Comparison of ENCODE assay signal across 8 cellular contexts in the genomic region with DNA sequence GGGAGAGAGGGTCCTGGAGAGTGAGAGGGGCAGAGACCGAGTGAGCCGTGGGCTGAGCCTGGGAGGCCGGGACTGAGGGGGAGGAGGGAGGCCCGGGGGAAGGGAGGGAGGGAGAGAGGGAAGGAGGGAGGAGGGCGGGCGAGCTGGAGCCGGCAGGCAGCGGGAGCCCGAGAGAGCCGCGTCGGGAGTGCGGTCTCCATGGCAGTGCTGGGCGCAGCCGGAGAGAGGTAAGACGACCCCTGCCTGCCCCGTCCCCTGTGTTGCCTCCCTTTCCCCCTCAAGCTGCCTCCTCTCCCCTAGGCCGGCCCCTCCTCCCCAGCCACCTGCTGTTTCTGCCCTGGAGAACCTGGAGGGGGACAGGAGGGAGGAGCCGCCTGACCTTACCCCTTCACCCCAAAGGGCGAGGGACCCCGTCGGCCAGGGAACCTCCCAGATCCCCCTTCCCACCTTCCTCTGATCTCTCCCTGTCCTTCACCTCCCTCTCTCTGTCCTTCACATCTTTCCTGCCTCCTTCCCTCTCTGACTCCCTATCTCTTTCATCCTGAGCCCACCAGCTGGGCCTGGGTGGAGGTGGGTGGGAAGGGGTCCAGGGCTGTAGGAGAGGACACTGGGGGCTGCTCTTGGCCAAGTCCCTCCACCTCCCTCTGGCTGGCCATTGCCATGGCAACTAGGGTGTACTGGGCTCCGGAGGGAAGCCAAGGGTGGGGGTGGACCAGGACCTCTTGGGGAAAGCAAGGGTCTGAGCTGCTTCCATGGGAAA. TPM values are rescaled to one million over a fixed set of nuclear protein-coding genes. Genes with fewer than 3 reads are reported as not detected.
DNase-seq lines count a peak whose midpoint lies in the region; ATAC-seq and TF ChIP-seq lines count a peak whose summit lies in the region.

A gene with protein sequence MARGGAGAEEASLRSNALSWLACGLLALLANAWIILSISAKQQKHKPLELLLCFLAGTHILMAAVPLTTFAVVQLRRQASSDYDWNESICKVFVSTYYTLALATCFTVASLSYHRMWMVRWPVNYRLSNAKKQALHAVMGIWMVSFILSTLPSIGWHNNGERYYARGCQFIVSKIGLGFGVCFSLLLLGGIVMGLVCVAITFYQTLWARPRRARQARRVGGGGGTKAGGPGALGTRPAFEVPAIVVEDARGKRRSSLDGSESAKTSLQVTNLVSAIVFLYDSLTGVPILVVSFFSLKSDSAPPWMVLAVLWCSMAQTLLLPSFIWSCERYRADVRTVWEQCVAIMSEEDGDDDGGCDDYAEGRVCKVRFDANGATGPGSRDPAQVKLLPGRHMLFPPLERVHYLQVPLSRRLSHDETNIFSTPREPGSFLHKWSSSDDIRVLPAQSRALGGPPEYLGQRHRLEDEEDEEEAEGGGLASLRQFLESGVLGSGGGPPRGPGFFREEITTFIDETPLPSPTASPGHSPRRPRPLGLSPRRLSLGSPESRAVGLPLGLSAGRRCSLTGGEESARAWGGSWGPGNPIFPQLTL (plus strand): TSS at position 148 of the 760 bp plus-strand sequence. CDS start 2,078 bp downstream, outside the sequence.

- 2 to 4% methylated on average over 20 to 23 of the region's 23 CpGs for WGBS in lung, 2 donors
- 4 to 36% methylated on average over 20 to 22 of the region's 23 CpGs for WGBS in testis, 2 donors

- H3K27ac ChIP-seq in lung (ENCODE audit: low read depth in 1 of 2, low read length in 1 of 2) (peak within 1 kb of the TSS in 1 of 2 donors; percentile 57), testis (peak within 1 kb of the TSS; percentile 9 to 36)

- intact Hi-C loops in testis (cut with DNase I; ENCODE audit: low total_unique reads): loop anchor here (10.0 kb wide), 1 partner anchor 47 kb away; a partner anchor contains a TSS

- ATAC-seq in lung (ENCODE audit: insufficient read depth, low FRiP score) (no peak), HG03469 (IDR thresholded peaks at IDR 0.05; ENCODE audit: unreplicated experiment) (no peak), GM21737 (IDR thresholded peaks at IDR 0.05; ENCODE audit: unreplicated experiment) (no peak)

- peak; percentile 31 for DNase-seq in stimulated activated CD4-positive, alpha-beta T cell treated with anti-CD3 and anti-CD28 coated beads, Interleukin-15, amount 100 ng/mL, for 24 hours
- DNase-seq in stimulated activated CD4-positive, alpha-beta T cell treated with anti-CD3 and anti-CD28 coated beads, Interleukin-1b, Interleukin-23, amount 100 ng/mL, for 48 hours: no peak
- peak; percentile 97 for DNase-seq in NT2/D1 (ENCODE audit: low read depth, low spot score)
- DNase-seq in ecto neural progenitor cell (ENCODE audit: low spot score): peak; percentile 95
- peak; percentile 45 for DNase-seq in lung (ENCODE audit: low spot score)
- peak; percentile 67 for DNase-seq in testis

- H3K4me1 ChIP-seq in NT2/D1 (ENCODE audit: insufficient read depth, insufficient read length) (peaks cover 72% of the 10 kb centered on the region), lung (ENCODE audit: control insufficient read depth in 2 of 2, insufficient read depth in 2 of 2, low read length in 2 of 2) (no peaks in the 10 kb centered on the region), testis (peaks cover 9% of the 10 kb centered on the region)

- TF ChIP-seq POLR2A in testis (IDR thresholded peaks at IDR 0.05): no peak

- peak within 1 kb of the TSS; percentile 66 for H3K4me3 ChIP-seq in NT2/D1 (ENCODE audit: insufficient read length, low read depth)
- H3K4me3 ChIP-seq in lung: peak within 1 kb of the TSS; percentile 29
- peak within 1 kb of the TSS; percentile 37 to 50 for H3K4me3 ChIP-seq in testis

- peak within 1 kb of the TSS; percentile 94 for H3K9ac ChIP-seq in NT2/D1 (ENCODE audit: insufficient read length, low read depth)

- H3K27me3 ChIP-seq in NT2/D1 (ENCODE audit: insufficient read depth, insufficient read length) (no peaks in the 10 kb centered on the region), lung (ENCODE audit: control insufficient read depth, insufficient read depth) (no peaks in the 10 kb centered on the region), testis (no peaks in the 10 kb centered on the region)

- TF ChIP-seq CTCF in lung (IDR thresholded peaks at IDR 0.05; ENCODE audit: control extremely low read depth, extremely low read depth) (no peak), testis (IDR thresholded peaks at IDR 0.05) (no peak)

- H3K36me3 ChIP-seq in NT2/D1 (ENCODE audit: insufficient read depth, insufficient read length, low read length): peaks cover 23% of the 10 kb centered on the region
- peaks cover 0 to 2% of the 10 kb centered on the region in 2 donors for H3K36me3 ChIP-seq in lung (ENCODE audit: control insufficient read depth in 2 of 2, insufficient read depth in 2 of 2, low read length in 2 of 2)
- no peaks in the 10 kb centered on the region for H3K36me3 ChIP-seq in testis (ENCODE audit: low read depth, missing control alignments)

- H3K9me3 ChIP-seq in NT2/D1 (ENCODE audit: insufficient read depth, low read length) (no peaks in the 10 kb centered on the region), lung (ENCODE audit: control insufficient read depth in 2 of 2, insufficient read depth in 1 of 2, low read length in 1 of 2) (peaks cover 0 to 4% of the 10 kb centered on the region in 2 donors), testis (no peaks in the 10 kb centered on the region)

RNA-seq across cellular contexts. Expression of the gene that starts here (rescaled TPM):
- total RNA-seq in lung: 10 to 100 TPM; 23.4 to 36.0 TPM
- polyA plus RNA-seq in lung: 10 to 100 TPM; 22.8 to 24.6 TPM
- total RNA-seq in testis: 1 to 10 TPM in 1 of 2 donors, under 1 TPM in 1; 0.94 to 2.2 TPM
- 1.8 TPM for polyA plus RNA-seq in testis (ENCODE audit: insufficient read depth, low read depth, low replicate concordance)

Comparison
In these comparisons a context has a peak if more than half of its experiments do, and no peak if none do; other contexts are left out.
1. RNA of the gene that starts here (total RNA-seq): 23.4 to 36.0 TPM in lung; 0.94 to 2.2 TPM in testis; every median in the first group is over 4 times any median in the second.
2. Peak in every context shown above with its lines, with median percentiles within 50 percentile points of each other: H3K4me3 ChIP-seq.